15 cellular contexts compared by ENCODE assay signal in genomic region chr7:6142871-6143380, GRCh38.
"Had no signal": no experiment of that assay in that cellular context is flagged by ENCODE, and none has a peak within 500 bp of the region (broad histone marks: within the 10 kb centered on the region; RNA-seq: fewer than 3 reads in every experiment).

No MANE protein-coding gene starts in this region.

- H3K9me3 Mint-ChIP-seq: activated naive CD4-positive, alpha-beta T cell treated with anti-CD3 and anti-CD28 coated beads, Interleukin-2, amount 50 U/mL, for 72 hours; activated T-helper 1 cell treated with anti-CD3 and anti-CD28 coated beads, Interleukin-12 subunit alpha, Interleukin-12 subunit beta, Interleukin-2, Interleukin-4 antibody, amounts not matched to agents 30 ng/mL and 10 ng/mL and 1 ng/mL, durations not matched to agents 14 hours and 24 hours and 36 hours; WTC11 had no signal

- H3K27ac ChIP-seq: body of pancreas, gastroesophageal sphincter, lower lobe of right lung, ovary, SJSA1, tibial artery had no signal

- H3K4me1 ChIP-seq: body of pancreas, gastroesophageal sphincter, lower lobe of right lung, SJSA1, tibial artery had no signal

- H3K27ac Mint-ChIP-seq: activated T-helper 1 cell treated with anti-CD3 and anti-CD28 coated beads, Interleukin-12 subunit alpha, Interleukin-12 subunit beta, Interleukin-2, Interleukin-4 antibody, amounts not matched to agents 30 ng/mL and 10 ng/mL and 1 ng/mL, durations not matched to agents 14 hours and 24 hours and 36 hours; WTC11 had no signal

- H3K27me3 ChIP-seq: body of pancreas, gastroesophageal sphincter, ovary, SJSA1, tibial artery had no signal

- H3K4me3 Mint-ChIP-seq: activated T-helper 1 cell treated with anti-CD3 and anti-CD28 coated beads, Interleukin-12 subunit alpha, Interleukin-12 subunit beta, Interleukin-2, Interleukin-4 antibody, amounts not matched to agents 30 ng/mL and 10 ng/mL and 1 ng/mL, durations not matched to agents 14 hours and 24 hours and 36 hours; WTC11 had no signal

- H3K4me3 ChIP-seq: body of pancreas, gastroesophageal sphincter, lower lobe of right lung, ovary, SJSA1, tibial artery had no signal

- DNase-seq: amygdala; body of pancreas; caudate nucleus; left cardiac atrium; lower lobe of right lung; ovary; stimulated activated CD4-positive, alpha-beta T cell treated with anti-CD3 and anti-CD28 coated beads, Interleukin-12 subunit alpha, Interleukin-12 subunit beta, amount 100 ng/mL, for 4 hours; stimulated activated CD4-positive, alpha-beta T cell treated with anti-CD3 and anti-CD28 coated beads, Interleukin-2, amount 100 ng/mL, for 24 hours; T-helper 2 cell; tibial artery had no signal

- H3K36me3 ChIP-seq: ovary had no signal

- H3K4me1 Mint-ChIP-seq: WTC11 had no signal

- H3K9me3 ChIP-seq: body of pancreas, gastroesophageal sphincter, lower lobe of right lung, ovary, SJSA1, tibial artery had no signal

- ATAC-seq: activated naive CD4-positive, alpha-beta T cell treated with anti-CD3 and anti-CD28 coated beads, Interleukin-2, amount 50 U/mL, for 72 hours; body of pancreas; gastroesophageal sphincter; left cardiac atrium; lower lobe of right lung; WTC11 had no signal
